Comparison of ENCODE assay signal across 30 cellular contexts in genomic region chr3:7207928-7208327, GRCh38.
"Had no signal": no experiment of that assay in that cellular context is flagged by ENCODE, and none has a peak within 500 bp of the region (broad histone marks: within the 10 kb centered on the region; RNA-seq: fewer than 3 reads in every experiment).

No MANE protein-coding gene starts in this region.

- H3K36me3 ChIP-seq: adrenal gland, ascending aorta, brain microvascular endothelial cell, breast epithelium, cardiac muscle cell had no signal

- H3K27ac ChIP-seq: adrenal gland, ascending aorta, body of pancreas, brain microvascular endothelial cell, breast epithelium, cardiac muscle cell had no signal

- H3K9me3 ChIP-seq: adrenal gland, ascending aorta, body of pancreas, breast epithelium had no signal

- H3K4me3 ChIP-seq: adrenal gland, ascending aorta, body of pancreas, breast epithelium, cardiac muscle cell had no signal

- FAIRE-seq: astrocyte, bronchial epithelial cell had no signal

- ATAC-seq: activated naive CD4-positive, alpha-beta T cell treated with anti-CD3 and anti-CD28 coated beads, Interleukin-2, amount 50 U/mL, for 72 hours; activated naive CD8-positive, alpha-beta T cell treated with anti-CD3 and anti-CD28 coated beads, Interleukin-2, amount 50 U/mL, for 24 hours; activated T-cell treated with anti-CD3 and anti-CD28 coated beads, Interleukin-2, amount 50 U/mL, for 4 hours; activated T-cell treated with anti-CD3 and anti-CD28 coated beads, Interleukin-2, amount 50 U/mL, for 72 hours; body of pancreas had no signal

- H3K4me1 ChIP-seq: ascending aorta, body of pancreas had no signal

- H3K27me3 ChIP-seq: adrenal gland, ascending aorta, body of pancreas, brain microvascular endothelial cell, breast epithelium, cardiac muscle cell had no signal

- DNase-seq: activated effector memory CD4-positive, alpha-beta T cell treated with anti-CD3 and anti-CD28 coated beads, Interleukin-2, amount 50 U/mL, for 16 hours; activated effector memory CD4-positive, alpha-beta T cell treated with Interleukin-2 at 50 U/mL for 16 hours; activated gamma-delta T cell; activated gamma-delta T cell treated with Interleukin-2 at 50 U/mL for 16 hours; activated naive CD4-positive, alpha-beta T cell; activated naive CD4-positive, alpha-beta T cell treated with anti-CD3 and anti-CD28 coated beads for 36 hours; activated naive CD4-positive, alpha-beta T cell treated with anti-CD3 and anti-CD28 coated beads, Interleukin-2, amount 10 ng/mL, durations not matched to agents 7 days and 5 days; activated naive CD4-positive, alpha-beta T cell treated with anti-CD3 and anti-CD28 coated beads, Interleukin-2, amount 50 U/mL, for 16 hours; activated naive CD4-positive, alpha-beta T cell treated with Interleukin-2 at 50 U/mL for 16 hours; activated naive CD8-positive, alpha-beta T cell treated with anti-CD3 and anti-CD28 coated beads for 36 hours; activated naive CD8-positive, alpha-beta T cell treated with anti-CD3 and anti-CD28 coated beads, Interleukin-2, amount 10 ng/mL, durations not matched to agents 7 days and 5 days; activated naive CD8-positive, alpha-beta T cell treated with anti-CD3 and anti-CD28 coated beads, Interleukin-2, amount 50 U/mL, for 24 hours; activated T-cell treated with anti-CD3 and anti-CD28 coated beads, Interleukin-2, amount 50 U/mL, for 24 hours; activated T-cell treated with anti-CD3 and anti-CD28 coated beads, Interleukin-2, amount 50 U/mL, for 4 hours; activated T-cell treated with anti-CD3 and anti-CD28 coated beads, Interleukin-2, amount 50 U/mL, for 48 hours; activated T-cell treated with anti-CD3 and anti-CD28 coated beads, Interleukin-2, amount 50 U/mL, for 72 hours; adrenal gland; amniotic stem cell; amygdala; aorta; body of pancreas; brain microvascular endothelial cell; central memory CD4-positive, alpha-beta T cell; cerebellar nuclear complex had no signal
